Comparison of ENCODE assay signal across 27 cellular contexts in the genomic region with DNA sequence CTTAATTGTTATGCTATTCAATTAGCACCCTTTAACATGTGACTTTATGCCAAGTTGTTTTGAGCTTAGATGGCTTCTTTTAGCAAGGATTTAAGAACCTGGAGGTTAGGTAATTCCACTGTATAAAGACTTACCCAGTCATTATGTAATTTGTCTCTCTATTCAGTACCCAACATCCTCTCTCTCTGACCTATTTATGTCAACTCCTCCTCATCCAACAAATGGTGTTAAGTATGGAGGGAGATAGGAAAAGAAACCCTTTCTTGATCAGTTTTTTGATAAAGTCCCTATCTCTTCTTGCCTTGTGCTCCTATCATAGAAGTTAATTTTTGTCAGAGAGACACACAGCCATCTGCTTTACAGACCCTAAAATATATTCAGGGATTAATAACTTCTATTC.
"Had no signal": no experiment of that assay in that cellular context is flagged by ENCODE, and none has a peak within 500 bp of the region (broad histone marks: within the 10 kb centered on the region; RNA-seq: fewer than 3 reads in every experiment).

No MANE protein-coding gene starts in this region.

- H3K4me1 ChIP-seq: ascending aorta, colonic mucosa, gastroesophageal sphincter had no signal

- H3K27me3 ChIP-seq: ascending aorta, colonic mucosa, esophagus squamous epithelium, gastroesophageal sphincter had no signal

- H3K9me3 ChIP-seq: ascending aorta, colonic mucosa, esophagus squamous epithelium, gastroesophageal sphincter had no signal

- H3K9me3 Mint-ChIP-seq: activated CD4-positive, alpha-beta memory T cell treated with anti-CD3 and anti-CD28 coated beads, Interleukin-2, amount 10 ng/mL, durations not matched to agents 7 days and 5 days; activated CD4-positive, alpha-beta T cell treated with anti-CD3 and anti-CD28 coated beads, Interleukin-2, amount 10 ng/mL, durations not matched to agents 24 days and 14 days; activated naive CD4-positive, alpha-beta T cell treated with anti-CD3 and anti-CD28 coated beads, Interleukin-2, amount 10 ng/mL, durations not matched to agents 7 days and 5 days; activated naive CD4-positive, alpha-beta T cell treated with anti-CD3 and anti-CD28 coated beads, Interleukin-2, amount 50 U/mL, for 72 hours; activated naive CD8-positive, alpha-beta T cell treated with anti-CD3 and anti-CD28 coated beads, Interleukin-2, amount 10 ng/mL, durations not matched to agents 7 days and 5 days; activated T-cell treated with anti-CD3 and anti-CD28 coated beads, Interleukin-2, amount 50 U/mL, for 24 hours; activated T-cell treated with anti-CD3 and anti-CD28 coated beads, Interleukin-2, amount 50 U/mL, for 72 hours; T-helper 2 cell treated with Interferon-gamma antibody and Interleukin-4, amounts not matched to agents 5 μg/mL and 100 μg/mL, for 36 hours had no signal

- H3K36me3 Mint-ChIP-seq: activated naive CD4-positive, alpha-beta T cell treated with anti-CD3 and anti-CD28 coated beads, Interleukin-2, amount 10 ng/mL, durations not matched to agents 7 days and 5 days; activated naive CD4-positive, alpha-beta T cell treated with anti-CD3 and anti-CD28 coated beads, Interleukin-2, amount 50 U/mL, for 72 hours; activated naive CD8-positive, alpha-beta T cell treated with anti-CD3 and anti-CD28 coated beads, Interleukin-2, amount 10 ng/mL, durations not matched to agents 7 days and 5 days had no signal

- H3K27me3 Mint-ChIP-seq: activated CD4-positive, alpha-beta memory T cell treated with anti-CD3 and anti-CD28 coated beads, Interleukin-2, amount 10 ng/mL, durations not matched to agents 7 days and 5 days; activated CD4-positive, alpha-beta T cell treated with anti-CD3 and anti-CD28 coated beads for 36 hours; activated CD4-positive, alpha-beta T cell treated with anti-CD3 and anti-CD28 coated beads, Interleukin-2, amount 10 ng/mL, durations not matched to agents 24 days and 14 days; activated naive CD4-positive, alpha-beta T cell treated with anti-CD3 and anti-CD28 coated beads, Interleukin-2, amount 10 ng/mL, durations not matched to agents 7 days and 5 days; activated naive CD8-positive, alpha-beta T cell treated with anti-CD3 and anti-CD28 coated beads, Interleukin-2, amount 10 ng/mL, durations not matched to agents 7 days and 5 days; activated T-cell treated with anti-CD3 and anti-CD28 coated beads, Interleukin-2, amount 50 U/mL, for 24 hours; T-helper 17 cell had no signal

- DNase-seq: activated CD4-positive, alpha-beta memory T cell treated with anti-CD3 and anti-CD28 coated beads, Interleukin-2, amount 10 ng/mL, durations not matched to agents 7 days and 5 days; activated CD4-positive, alpha-beta T cell treated with anti-CD3 and anti-CD28 coated beads for 36 hours; activated CD4-positive, alpha-beta T cell treated with anti-CD3 and anti-CD28 coated beads, Interleukin-2, amount 10 ng/mL, durations not matched to agents 24 days and 14 days; activated CD4-positive, alpha-beta T cell treated with anti-CD3 and anti-CD28 coated beads, Interleukin-2, amount 50 U/mL, for 4 hours; activated CD4-positive, CD25-positive, alpha-beta regulatory T cell; activated CD4-positive, CD25-positive, alpha-beta regulatory T cell treated with anti-CD3 and anti-CD28 coated beads, Interleukin-2, amount 50 U/mL, for 72 hours; activated CD8-positive, alpha-beta memory T cell treated with anti-CD3 and anti-CD28 coated beads, Interleukin-2, amount 50 U/mL, for 48 hours; activated gamma-delta T cell; activated naive CD4-positive, alpha-beta T cell; activated naive CD4-positive, alpha-beta T cell treated with anti-CD3 and anti-CD28 coated beads, Interleukin-2, amount 10 ng/mL, durations not matched to agents 7 days and 5 days; activated naive CD8-positive, alpha-beta T cell treated with anti-CD3 and anti-CD28 coated beads, Interleukin-2, amount 10 ng/mL, durations not matched to agents 7 days and 5 days; activated T-cell treated with anti-CD3 and anti-CD28 coated beads for 4 hours; activated T-cell treated with anti-CD3 and anti-CD28 coated beads, Interleukin-2, amount 50 U/mL, for 24 hours; activated T-cell treated with anti-CD3 and anti-CD28 coated beads, Interleukin-2, amount 50 U/mL, for 72 hours; caudate nucleus; cerebellar nuclear complex; colonic mucosa; effector CD8-positive, alpha-beta T cell; esophagus squamous epithelium; foreskin melanocyte; T-helper 1 cell; T-helper 17 cell had no signal

- H3K4me3 Mint-ChIP-seq: activated CD4-positive, alpha-beta memory T cell treated with anti-CD3 and anti-CD28 coated beads, Interleukin-2, amount 10 ng/mL, durations not matched to agents 7 days and 5 days; activated CD4-positive, alpha-beta T cell treated with anti-CD3 and anti-CD28 coated beads for 36 hours; activated CD4-positive, alpha-beta T cell treated with anti-CD3 and anti-CD28 coated beads, Interleukin-2, amount 10 ng/mL, durations not matched to agents 24 days and 14 days; activated naive CD4-positive, alpha-beta T cell treated with anti-CD3 and anti-CD28 coated beads, Interleukin-2, amount 10 ng/mL, durations not matched to agents 7 days and 5 days; activated naive CD8-positive, alpha-beta T cell treated with anti-CD3 and anti-CD28 coated beads, Interleukin-2, amount 10 ng/mL, durations not matched to agents 7 days and 5 days; activated T-cell treated with anti-CD3 and anti-CD28 coated beads, Interleukin-2, amount 50 U/mL, for 24 hours; activated T-cell treated with anti-CD3 and anti-CD28 coated beads, Interleukin-2, amount 50 U/mL, for 72 hours; T-helper 17 cell; T-helper 2 cell treated with Interferon-gamma antibody and Interleukin-4, amounts not matched to agents 5 μg/mL and 100 μg/mL, for 36 hours had no signal

- H3K27ac ChIP-seq: ascending aorta, colonic mucosa, epithelial cell of prostate, esophagus squamous epithelium, gastroesophageal sphincter had no signal

- H3K36me3 ChIP-seq: colonic mucosa, esophagus squamous epithelium, gastroesophageal sphincter had no signal

- ATAC-seq: activated CD4-positive, alpha-beta T cell treated with anti-CD3 and anti-CD28 coated beads for 36 hours; activated naive CD4-positive, alpha-beta T cell treated with anti-CD3 and anti-CD28 coated beads, Interleukin-2, amount 50 U/mL, for 72 hours; activated T-cell treated with anti-CD3 and anti-CD28 coated beads, Interleukin-2, amount 50 U/mL, for 72 hours; gastroesophageal sphincter; T-helper 17 cell had no signal

- H3K4me1 Mint-ChIP-seq: activated CD4-positive, alpha-beta memory T cell treated with anti-CD3 and anti-CD28 coated beads, Interleukin-2, amount 10 ng/mL, durations not matched to agents 7 days and 5 days; activated CD4-positive, alpha-beta T cell treated with anti-CD3 and anti-CD28 coated beads for 36 hours; activated CD4-positive, alpha-beta T cell treated with anti-CD3 and anti-CD28 coated beads, Interleukin-2, amount 10 ng/mL, durations not matched to agents 24 days and 14 days; activated naive CD4-positive, alpha-beta T cell treated with anti-CD3 and anti-CD28 coated beads, Interleukin-2, amount 10 ng/mL, durations not matched to agents 7 days and 5 days; activated naive CD8-positive, alpha-beta T cell treated with anti-CD3 and anti-CD28 coated beads, Interleukin-2, amount 10 ng/mL, durations not matched to agents 7 days and 5 days; T-helper 17 cell had no signal

- H3K4me3 ChIP-seq: ascending aorta, colonic mucosa, esophagus squamous epithelium, gastroesophageal sphincter had no signal

- H3K27ac Mint-ChIP-seq: activated CD4-positive, alpha-beta memory T cell treated with anti-CD3 and anti-CD28 coated beads, Interleukin-2, amount 10 ng/mL, durations not matched to agents 7 days and 5 days; activated CD4-positive, alpha-beta T cell treated with anti-CD3 and anti-CD28 coated beads for 36 hours; activated CD4-positive, alpha-beta T cell treated with anti-CD3 and anti-CD28 coated beads, Interleukin-2, amount 10 ng/mL, durations not matched to agents 24 days and 14 days; activated naive CD4-positive, alpha-beta T cell treated with anti-CD3 and anti-CD28 coated beads, Interleukin-2, amount 10 ng/mL, durations not matched to agents 7 days and 5 days; activated naive CD4-positive, alpha-beta T cell treated with anti-CD3 and anti-CD28 coated beads, Interleukin-2, amount 50 U/mL, for 72 hours; activated naive CD8-positive, alpha-beta T cell treated with anti-CD3 and anti-CD28 coated beads, Interleukin-2, amount 10 ng/mL, durations not matched to agents 7 days and 5 days; activated T-cell treated with anti-CD3 and anti-CD28 coated beads, Interleukin-2, amount 50 U/mL, for 24 hours; activated T-cell treated with anti-CD3 and anti-CD28 coated beads, Interleukin-2, amount 50 U/mL, for 72 hours; T-helper 17 cell; T-helper 2 cell treated with Interferon-gamma antibody and Interleukin-4, amounts not matched to agents 5 μg/mL and 100 μg/mL, for 36 hours had no signal
